Comparison of ENCODE assay signal across 10 cellular contexts in the genomic region with DNA sequence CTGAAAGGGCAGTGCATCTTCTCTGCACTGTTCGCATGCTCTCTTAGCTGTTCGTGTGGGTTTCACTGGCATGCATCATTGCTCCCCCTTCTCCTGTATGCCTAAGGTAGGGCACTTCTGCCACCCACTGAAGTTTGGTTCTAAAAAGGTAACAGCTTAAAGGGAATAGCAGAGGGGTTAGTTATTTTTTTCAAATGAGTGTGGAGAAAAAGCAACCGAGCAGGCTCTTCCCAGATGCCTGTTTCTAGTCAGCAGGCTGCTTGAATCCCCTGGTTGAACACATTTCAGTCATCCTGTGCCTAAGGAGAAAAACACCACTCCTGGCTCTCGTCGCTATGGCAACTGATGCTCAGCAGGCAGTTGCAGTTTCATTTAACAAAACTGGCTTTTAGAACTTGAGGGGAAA.
A peak's percentile ranks its signal among the peaks of the same experiment; 100 is the strongest.
DNase-seq lines count a peak whose midpoint lies in the region; ATAC-seq, FAIRE-seq and TF ChIP-seq lines count a peak whose summit lies in the region.
"Had no signal": no experiment of that assay in that cellular context is flagged by ENCODE, and none has a peak within 500 bp of the region (broad histone marks: within the 10 kb centered on the region; RNA-seq: fewer than 3 reads in every experiment).

No MANE protein-coding gene starts in this region.

- TF ChIP-seq POLR2A in GM12892 (IDR thresholded peaks at IDR 0.05; ENCODE audit: low read depth, low read length): no peak

- no peaks in the 10 kb centered on the region for H3K4me1 Mint-ChIP-seq in progenitor cell of endocrine pancreas (ENCODE audit: low read depth)

- H3K4me3 Mint-ChIP-seq in progenitor cell of endocrine pancreas (ENCODE audit: low read depth): no peak overlapping the region

- no peak overlapping the region for H3K27ac Mint-ChIP-seq in progenitor cell of endocrine pancreas

- no peaks in the 10 kb centered on the region for H3K27me3 Mint-ChIP-seq in progenitor cell of endocrine pancreas

- peak overlapping the region; percentile 50 for H3K27ac ChIP-seq in cingulate gyrus (ENCODE audit: low read depth, low read length)
- H3K27ac ChIP-seq: thoracic aorta had no signal

- ATAC-seq in HG03025 (IDR thresholded peaks at IDR 0.05; ENCODE audit: low FRiP score, unreplicated experiment): peak; percentile 77
- ATAC-seq: left cardiac atrium had no signal

- no peak for TF ChIP-seq CTCF in progenitor cell of endocrine pancreas (IDR thresholded peaks at IDR 0.05; ENCODE audit: unreplicated experiment)

- peak; percentile 5 for FAIRE-seq in GM12892 (lab: Jason Lieb, UNC)

- peaks cover 14% of the 10 kb centered on the region for H3K9me3 Mint-ChIP-seq in progenitor cell of endocrine pancreas (ENCODE audit: low read depth)

- H3K36me3 Mint-ChIP-seq in progenitor cell of endocrine pancreas (ENCODE audit: insufficient read depth): peaks cover 9% of the 10 kb centered on the region

- DNase-seq in GM12892 (ENCODE audit: insufficient read length) (no peak), GM19240 (ENCODE audit: insufficient read length, low spot score) (peak; percentile 4), RKO (ENCODE audit: low spot score) (no peak), progenitor cell of endocrine pancreas (ENCODE audit: low spot score, unreplicated experiment) (no peak), ureter (ENCODE audit: low spot score) (no peak), hepatic stellate cell (ENCODE audit: low spot score) (no peak)
- DNase-seq: left cardiac atrium had no signal
